1 cellular context compared by ENCODE assay signal in the genomic region with DNA sequence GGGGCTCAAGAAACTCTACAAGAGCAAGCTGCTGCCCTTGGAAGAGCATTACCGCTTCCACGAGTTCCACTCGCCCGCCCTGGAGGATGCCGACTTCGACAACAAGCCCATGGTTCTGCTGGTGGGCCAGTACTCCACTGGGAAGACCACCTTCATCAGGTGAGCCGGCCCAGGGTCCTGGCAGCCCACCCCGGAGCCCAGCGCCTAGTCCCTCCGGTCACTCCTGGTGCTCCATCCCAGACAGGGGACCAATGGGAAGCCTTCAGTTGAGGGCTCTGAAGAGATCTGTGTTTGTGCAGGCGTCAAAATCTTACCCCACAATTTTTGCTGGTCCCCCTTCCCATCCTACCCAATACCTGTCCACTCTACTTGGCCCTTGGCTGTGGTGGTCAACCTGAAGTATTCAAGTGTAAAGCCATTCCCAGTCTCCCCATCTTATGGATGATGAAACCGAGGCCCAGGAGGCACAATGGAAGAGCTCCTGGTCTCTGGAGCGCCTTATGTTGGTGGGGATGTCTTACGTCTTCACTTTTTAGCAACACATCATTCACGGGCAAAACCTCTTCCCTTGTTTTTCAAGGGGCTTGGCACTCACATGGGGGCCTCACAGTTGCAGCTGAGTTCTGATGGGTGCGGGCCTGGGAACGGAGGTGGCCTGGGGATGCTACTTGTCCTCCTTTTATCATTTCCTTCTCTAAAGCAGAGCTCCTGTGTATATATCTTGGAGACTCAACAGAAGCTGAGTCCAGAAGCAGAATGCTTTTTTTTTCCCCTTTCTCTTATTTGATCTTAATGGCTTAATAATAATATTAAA.
TF ChIP-seq lines count a peak whose summit lies in the region.

No MANE protein-coding gene starts in this region.

TF ChIP-seq in GM23338, 12 proteins besides CTCF, POLR2A, EP300 and RAD21 (continued from another document):
- TF ChIP-seq, protein P1, sequence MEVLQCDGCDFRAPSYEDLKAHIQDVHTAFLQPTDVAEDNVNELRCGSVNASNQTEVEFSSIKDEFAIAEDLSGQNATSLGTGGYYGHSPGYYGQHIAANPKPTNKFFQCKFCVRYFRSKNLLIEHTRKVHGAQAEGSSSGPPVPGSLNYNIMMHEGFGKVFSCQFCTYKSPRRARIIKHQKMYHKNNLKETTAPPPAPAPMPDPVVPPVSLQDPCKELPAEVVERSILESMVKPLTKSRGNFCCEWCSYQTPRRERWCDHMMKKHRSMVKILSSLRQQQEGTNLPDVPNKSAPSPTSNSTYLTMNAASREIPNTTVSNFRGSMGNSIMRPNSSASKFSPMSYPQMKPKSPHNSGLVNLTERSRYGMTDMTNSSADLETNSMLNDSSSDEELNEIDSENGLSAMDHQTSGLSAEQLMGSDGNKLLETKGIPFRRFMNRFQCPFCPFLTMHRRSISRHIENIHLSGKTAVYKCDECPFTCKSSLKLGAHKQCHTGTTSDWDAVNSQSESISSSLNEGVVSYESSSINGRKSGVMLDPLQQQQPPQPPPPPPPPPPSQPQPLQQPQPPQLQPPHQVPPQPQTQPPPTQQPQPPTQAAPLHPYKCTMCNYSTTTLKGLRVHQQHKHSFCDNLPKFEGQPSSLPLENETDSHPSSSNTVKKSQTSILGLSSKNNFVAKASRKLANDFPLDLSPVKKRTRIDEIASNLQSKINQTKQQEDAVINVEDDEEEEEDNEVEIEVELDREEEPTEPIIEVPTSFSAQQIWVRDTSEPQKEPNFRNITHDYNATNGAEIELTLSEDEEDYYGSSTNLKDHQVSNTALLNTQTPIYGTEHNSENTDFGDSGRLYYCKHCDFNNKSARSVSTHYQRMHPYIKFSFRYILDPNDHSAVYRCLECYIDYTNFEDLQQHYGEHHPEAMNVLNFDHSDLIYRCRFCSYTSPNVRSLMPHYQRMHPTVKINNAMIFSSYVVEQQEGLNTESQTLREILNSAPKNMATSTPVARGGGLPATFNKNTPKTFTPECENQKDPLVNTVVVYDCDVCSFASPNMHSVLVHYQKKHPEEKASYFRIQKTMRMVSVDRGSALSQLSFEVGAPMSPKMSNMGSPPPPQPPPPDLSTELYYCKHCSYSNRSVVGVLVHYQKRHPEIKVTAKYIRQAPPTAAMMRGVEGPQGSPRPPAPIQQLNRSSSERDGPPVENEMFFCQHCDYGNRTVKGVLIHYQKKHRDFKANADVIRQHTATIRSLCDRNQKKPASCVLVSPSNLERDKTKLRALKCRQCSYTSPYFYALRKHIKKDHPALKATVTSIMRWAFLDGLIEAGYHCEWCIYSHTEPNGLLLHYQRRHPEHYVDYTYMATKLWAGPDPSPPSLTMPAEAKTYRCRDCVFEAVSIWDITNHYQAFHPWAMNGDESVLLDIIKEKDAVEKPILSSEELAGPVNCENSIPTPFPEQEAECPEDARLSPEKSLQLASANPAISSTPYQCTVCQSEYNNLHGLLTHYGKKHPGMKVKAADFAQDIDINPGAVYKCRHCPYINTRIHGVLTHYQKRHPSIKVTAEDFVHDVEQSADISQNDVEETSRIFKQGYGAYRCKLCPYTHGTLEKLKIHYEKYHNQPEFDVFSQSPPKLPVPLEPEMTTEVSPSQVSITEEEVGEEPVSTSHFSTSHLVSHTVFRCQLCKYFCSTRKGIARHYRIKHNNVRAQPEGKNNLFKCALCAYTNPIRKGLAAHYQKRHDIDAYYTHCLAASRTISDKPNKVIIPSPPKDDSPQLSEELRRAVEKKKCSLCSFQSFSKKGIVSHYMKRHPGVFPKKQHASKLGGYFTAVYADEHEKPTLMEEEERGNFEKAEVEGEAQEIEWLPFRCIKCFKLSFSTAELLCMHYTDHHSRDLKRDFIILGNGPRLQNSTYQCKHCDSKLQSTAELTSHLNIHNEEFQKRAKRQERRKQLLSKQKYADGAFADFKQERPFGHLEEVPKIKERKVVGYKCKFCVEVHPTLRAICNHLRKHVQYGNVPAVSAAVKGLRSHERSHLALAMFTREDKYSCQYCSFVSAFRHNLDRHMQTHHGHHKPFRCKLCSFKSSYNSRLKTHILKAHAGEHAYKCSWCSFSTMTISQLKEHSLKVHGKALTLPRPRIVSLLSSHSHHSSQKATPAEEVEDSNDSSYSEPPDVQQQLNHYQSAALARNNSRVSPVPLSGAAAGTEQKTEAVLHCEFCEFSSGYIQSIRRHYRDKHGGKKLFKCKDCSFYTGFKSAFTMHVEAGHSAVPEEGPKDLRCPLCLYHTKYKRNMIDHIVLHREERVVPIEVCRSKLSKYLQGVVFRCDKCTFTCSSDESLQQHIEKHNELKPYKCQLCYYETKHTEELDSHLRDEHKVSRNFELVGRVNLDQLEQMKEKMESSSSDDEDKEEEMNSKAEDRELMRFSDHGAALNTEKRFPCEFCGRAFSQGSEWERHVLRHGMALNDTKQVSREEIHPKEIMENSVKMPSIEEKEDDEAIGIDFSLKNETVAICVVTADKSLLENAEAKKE (CRISPR knock-in tag; IDR thresholded peaks at IDR 0.05), result no peak
